In genomic region chr5:84255318-84255717, GRCh38 we compare ENCODE assay signal across 8 cellular contexts.
DNase-seq lines count a peak whose midpoint lies in the region; ATAC-seq and TF ChIP-seq lines count a peak whose summit lies in the region.
"Had no signal": no experiment of that assay in that cellular context is flagged by ENCODE, and none has a peak within 500 bp of the region (broad histone marks: within the 10 kb centered on the region; RNA-seq: fewer than 3 reads in every experiment).

No MANE protein-coding gene starts in this region.

- no peaks in the 10 kb centered on the region for H3K27me3 Mint-ChIP-seq in osteocyte (ENCODE audit: unreplicated experiment)

- no peak overlapping the region for H3K4me3 ChIP-seq in astrocyte of the cerebellum (ENCODE audit: low read depth, low read length)

- H3K36me3 Mint-ChIP-seq in osteocyte (ENCODE audit: unreplicated experiment), result peaks cover 9% of the 10 kb centered on the region

- no peak overlapping the region for H3K4me3 Mint-ChIP-seq in osteocyte (ENCODE audit: unreplicated experiment)

- peak overlapping the region; percentile 27 for H3K27ac Mint-ChIP-seq in osteocyte (ENCODE audit: unreplicated experiment)

- DNase-seq in GM13977 (ENCODE audit: low spot score), result no peak
- peak; percentile 19 for DNase-seq in KG1 (lab: John Stamatoyannopoulos, UW)
- no peak for DNase-seq in astrocyte of the cerebellum (ENCODE audit: low read depth)
- DNase-seq in osteocyte (ENCODE audit: extremely low spot score, unreplicated experiment), result no peak
- DNase-seq in head of caudate nucleus, result no peak
- no peak for DNase-seq in NCI-H2171 (lab: John Stamatoyannopoulos, UW)
- DNase-seq: T1000 had no signal

- intact Hi-C loops in head of caudate nucleus (cut with DNase I), result no loop called here

- in situ Hi-C loops in GM13977 (cut with MboI; ENCODE audit: low pct_unique_long_range_greater_than_20kb, low sequenced_read_pairs, unreplicated experiment) (loop anchor here (25.0 kb wide), 1 partner anchor 518 kb away; no protein-coding TSS in a partner anchor), astrocyte of the cerebellum (cut with HindIII; ENCODE audit: low sequenced_read_pairs) (no loop called here)

- peaks cover 34% of the 10 kb centered on the region for H3K4me1 Mint-ChIP-seq in osteocyte (ENCODE audit: unreplicated experiment)

- no peak for ATAC-seq in HG02973 (IDR thresholded peaks at IDR 0.05; ENCODE audit: unreplicated experiment)

- H3K9me3 Mint-ChIP-seq in osteocyte (ENCODE audit: unreplicated experiment), result no peaks in the 10 kb centered on the region

- TF ChIP-seq CTCF in GM13977 (IDR thresholded peaks at IDR 0.05; ENCODE audit: extremely low read depth, insufficient read depth, missing control alignments) (peak; percentile 9), astrocyte of the cerebellum (IDR thresholded peaks at IDR 0.05; ENCODE audit: low read depth, low read length, missing control alignments) (peak; percentile 32), osteocyte (IDR thresholded peaks at IDR 0.05) (peak; percentile 58)
